Comparison of ENCODE assay signal across 14 cellular contexts in genomic region chr3:6250167-6250566, GRCh38.
DNase-seq lines count a peak whose midpoint lies in the region; ATAC-seq and TF ChIP-seq lines count a peak whose summit lies in the region.
"Had no signal": no experiment of that assay in that cellular context is flagged by ENCODE, and none has a peak within 500 bp of the region (broad histone marks: within the 10 kb centered on the region; RNA-seq: fewer than 3 reads in every experiment).

No MANE protein-coding gene starts in this region.

- H3K9me3 Mint-ChIP-seq in activated naive CD8-positive, alpha-beta T cell treated with anti-CD3 and anti-CD28 coated beads for 36 hours = peaks cover 10% of the 10 kb centered on the region

- peak; percentile 96 for ATAC-seq in GM18520 (IDR thresholded peaks at IDR 0.05; ENCODE audit: unreplicated experiment)
- peak; percentile 98 for ATAC-seq in GM21447 (IDR thresholded peaks at IDR 0.05; ENCODE audit: unreplicated experiment)
- peak; percentile 97 for ATAC-seq in HG03064 (IDR thresholded peaks at IDR 0.05; ENCODE audit: low read depth, unreplicated experiment)
- ATAC-seq in left cardiac atrium = no peak
- ATAC-seq: stimulated activated naive CD8-positive, alpha-beta T cell treated with anti-CD3 and anti-CD28 coated beads, Interleukin-15, Interleukin-2, amounts not matched to agents 100 U/mL and 50 U/mL, for 24 hours had no signal

- H3K4me1 Mint-ChIP-seq in activated naive CD8-positive, alpha-beta T cell treated with anti-CD3 and anti-CD28 coated beads for 36 hours = no peaks in the 10 kb centered on the region

- no peaks in the 10 kb centered on the region for H3K36me3 Mint-ChIP-seq in activated naive CD8-positive, alpha-beta T cell treated with anti-CD3 and anti-CD28 coated beads for 36 hours

- H3K36me3 ChIP-seq in OCI-LY3 (replicated peaks; ENCODE audit: low read depth, low read length) = no peaks in the 10 kb centered on the region

- intact Hi-C loops in left cardiac atrium (cut with DNase I) = no loop called here

- peak overlapping the region; percentile 50 for H3K27ac ChIP-seq in OCI-LY3 (ENCODE audit: low read length)
- H3K27ac ChIP-seq: KMS-11 had no signal

- no peaks in the 10 kb centered on the region for H3K79me2 ChIP-seq in OCI-LY3 (ENCODE audit: low read length)

- H3K4me1 ChIP-seq in OCI-LY3 (ENCODE audit: low read length) = peaks cover 24% of the 10 kb centered on the region

- H3K4me3 ChIP-seq in OCI-LY3 (ENCODE audit: low read length) = peak overlapping the region; percentile 61

- no peak for DNase-seq in activated naive CD8-positive, alpha-beta T cell treated with anti-CD3 and anti-CD28 coated beads for 36 hours
- DNase-seq in DMS153 (lab: John Stamatoyannopoulos, UW) = no peak
- DNase-seq in activated gamma-delta T cell treated with Interleukin-2 at 50 U/mL for 16 hours = no peak
- no peak for DNase-seq in left cardiac atrium
- DNase-seq: activated T-cell treated with anti-CD3 and anti-CD28 coated beads, Interleukin-2, amount 50 U/mL, for 48 hours; NCI-H510A treated with DMSO at 0.1 percent for 48 hours; stimulated activated naive CD8-positive, alpha-beta T cell treated with anti-CD3 and anti-CD28 coated beads, Interleukin-15, Interleukin-2, amounts not matched to agents 100 U/mL and 50 U/mL, for 24 hours; T-helper 9 cell had no signal

- H3K27me3 ChIP-seq in OCI-LY3 (ENCODE audit: low read depth, low read length) = no peaks in the 10 kb centered on the region

- no peaks in the 10 kb centered on the region for H4K20me1 ChIP-seq in OCI-LY3 (ENCODE audit: insufficient read depth, low read length)

- peak overlapping the region; percentile 27; the same call in 1 of the 2 replicates for H3K9ac ChIP-seq in OCI-LY3 (ENCODE audit: low read length)
- H3K9ac ChIP-seq: KMS-11 had no signal

- H3K4me3 Mint-ChIP-seq in activated naive CD8-positive, alpha-beta T cell treated with anti-CD3 and anti-CD28 coated beads for 36 hours = no peak overlapping the region
- H3K4me3 Mint-ChIP-seq: neural crest cell had no signal

- H3K27me3 Mint-ChIP-seq in activated naive CD8-positive, alpha-beta T cell treated with anti-CD3 and anti-CD28 coated beads for 36 hours = no peaks in the 10 kb centered on the region

- H2AFZ ChIP-seq in OCI-LY3 (ENCODE audit: low read depth, low read length) = no peak overlapping the region

- TF ChIP-seq CTCF in OCI-LY3 (IDR thresholded peaks at IDR 0.05; ENCODE audit: low read depth, low read length) = no peak

- H3K27ac Mint-ChIP-seq in activated naive CD8-positive, alpha-beta T cell treated with anti-CD3 and anti-CD28 coated beads for 36 hours = no peak overlapping the region

- H3K4me2 ChIP-seq in OCI-LY3 (ENCODE audit: low read length) = peak overlapping the region; percentile 77
- H3K4me2 ChIP-seq: KMS-11 had no signal

- H3K9me3 ChIP-seq in OCI-LY3 (ENCODE audit: insufficient read depth, low read length) = no peaks in the 10 kb centered on the region

Comparison
In these comparisons a context has a peak if more than half of its experiments do, and no peak if none do; other contexts are left out.
1. ATAC-seq: peak in GM18520 (single experiment), GM21447 (single experiment) and HG03064 (single experiment); none in left cardiac atrium (0 of 2).